In the genomic region with DNA sequence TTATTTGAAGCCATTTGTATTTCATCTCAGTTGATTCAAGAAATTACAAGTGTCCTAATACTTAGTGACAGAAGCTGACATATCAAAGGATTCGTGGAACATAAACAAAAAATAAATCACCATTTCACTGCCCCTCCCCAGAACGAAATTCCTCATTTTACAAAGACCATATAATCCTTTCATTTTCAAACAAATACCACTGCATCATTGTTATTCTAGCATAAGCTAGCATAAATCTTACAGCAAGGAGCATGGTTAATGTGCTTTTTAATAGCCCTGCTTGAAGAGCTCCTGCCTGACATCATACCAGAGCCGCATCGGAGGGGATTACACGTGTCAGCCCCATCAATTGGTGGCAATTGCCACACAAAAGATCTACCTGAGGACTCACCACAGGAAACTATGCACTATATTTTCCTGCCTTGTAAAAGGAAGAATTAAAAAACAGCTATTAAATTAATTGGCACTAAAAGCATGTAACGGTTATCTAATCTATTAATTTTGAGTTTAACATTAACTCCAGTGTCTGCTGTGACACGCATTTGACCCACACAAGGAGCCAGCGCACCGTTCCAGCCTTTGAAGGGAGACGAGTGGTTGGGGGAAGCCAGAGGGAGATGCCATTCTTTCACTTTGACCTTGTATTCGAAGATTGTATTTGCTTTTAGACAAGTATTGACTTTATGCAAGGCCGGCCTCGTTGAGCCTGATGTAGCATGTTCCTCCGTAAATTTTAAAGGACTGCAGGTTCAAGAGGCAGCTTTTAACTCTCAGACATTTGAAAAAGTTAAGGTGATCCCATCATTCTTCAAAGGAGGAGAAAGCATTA, we compare ENCODE assay signal across 13 cellular contexts.
"Had no signal": no experiment of that assay in that cellular context is flagged by ENCODE, and none has a peak within 500 bp of the region (broad histone marks: within the 10 kb centered on the region; RNA-seq: fewer than 3 reads in every experiment).

No MANE protein-coding gene starts in this region.

- FAIRE-seq: bronchial epithelial cell, endometrium had no signal

- H3K36me3 ChIP-seq: stomach had no signal

- H3K27me3 ChIP-seq: stomach had no signal

- H3K4me3 ChIP-seq: stomach had no signal

- ATAC-seq: activated CD4-positive, alpha-beta T cell treated with anti-CD3 and anti-CD28 coated beads for 36 hours; activated T-cell treated with anti-CD3 and anti-CD28 coated beads, Interleukin-2, amount 50 U/mL, for 72 hours; esophagus mucosa had no signal

- H3K9me3 ChIP-seq: stomach had no signal

- DNase-seq: activated CD4-positive, alpha-beta memory T cell treated with anti-CD3 and anti-CD28 coated beads, Interleukin-2, amount 10 ng/mL, durations not matched to agents 7 days and 5 days; activated CD4-positive, alpha-beta T cell treated with anti-CD3 and anti-CD28 coated beads for 36 hours; activated naive CD8-positive, alpha-beta T cell treated with anti-CD3 and anti-CD28 coated beads, Interleukin-2, amount 10 ng/mL, durations not matched to agents 7 days and 5 days; activated T-cell treated with anti-CD3 and anti-CD28 coated beads, Interleukin-2, amount 50 U/mL, for 72 hours; mesendoderm; nephron progenitor cell; stimulated activated CD4-positive, alpha-beta T cell treated with anti-CD3 and anti-CD28 coated beads, Interleukin-15, amount 100 ng/mL, for 24 hours; stimulated activated CD4-positive, alpha-beta T cell treated with anti-CD3 and anti-CD28 coated beads, Interleukin-4, amount 100 ng/mL, for 24 hours; T-helper 9 cell had no signal
